Comparison of ENCODE assay signal across 24 cellular contexts in the genomic region with DNA sequence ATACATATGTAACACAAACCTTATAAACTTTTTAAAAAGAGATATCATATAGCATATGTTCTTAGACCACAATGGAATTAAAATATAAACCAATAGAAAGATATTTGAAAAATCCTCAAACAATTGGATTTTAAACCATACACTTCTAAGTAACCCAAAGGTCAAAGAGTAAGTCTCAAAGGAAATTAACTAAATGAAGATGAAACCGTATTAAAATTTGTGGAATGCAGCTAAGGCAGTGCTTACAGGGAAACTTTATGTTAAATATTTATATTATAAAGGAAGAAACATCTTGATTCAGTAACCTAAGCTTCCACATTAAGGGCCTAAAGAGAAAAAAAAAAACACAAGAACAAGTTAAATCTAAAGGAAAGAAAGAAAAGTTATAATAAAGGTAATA.
"Had no signal": no experiment of that assay in that cellular context is flagged by ENCODE, and none has a peak within 500 bp of the region (broad histone marks: within the 10 kb centered on the region; RNA-seq: fewer than 3 reads in every experiment).

No MANE protein-coding gene starts in this region.

- H3K4me3 ChIP-seq: colonic mucosa, coronary artery, dorsolateral prefrontal cortex, esophagus muscularis mucosa, esophagus squamous epithelium, gastrocnemius medialis, gastroesophageal sphincter, heart left ventricle, heart right ventricle had no signal

- H3K27me3 ChIP-seq: colonic mucosa, dorsolateral prefrontal cortex, esophagus muscularis mucosa, foreskin keratinocyte, gastrocnemius medialis, heart left ventricle, heart right ventricle had no signal

- DNase-seq: colonic mucosa; cortex of kidney; dermis blood vessel endothelial cell; dorsolateral prefrontal cortex; effector CD4-positive, alpha-beta T cell; effector CD8-positive, alpha-beta T cell; effector memory CD4-positive, alpha-beta T cell; effector memory CD8-positive, alpha-beta T cell; endodermal cell; erythroblast; esophagus squamous epithelium; foreskin fibroblast; foreskin keratinocyte; foreskin melanocyte; gastrocnemius medialis; glutamatergic neuron; head of caudate nucleus; heart left ventricle; heart right ventricle had no signal

- H3K36me3 ChIP-seq: colonic mucosa, esophagus muscularis mucosa, esophagus squamous epithelium, gastrocnemius medialis, gastroesophageal sphincter, heart left ventricle, heart right ventricle had no signal

- ATAC-seq: effector memory CD8-positive, alpha-beta T cell; esophagus mucosa; foreskin keratinocyte; gastrocnemius medialis; gastroesophageal sphincter; heart left ventricle; heart right ventricle had no signal

- H3K4me1 ChIP-seq: colonic mucosa, esophagus muscularis mucosa, esophagus squamous epithelium, foreskin keratinocyte, gastrocnemius medialis, gastroesophageal sphincter, heart left ventricle, heart right ventricle had no signal

- H3K9me3 ChIP-seq: colonic mucosa, esophagus muscularis mucosa, esophagus squamous epithelium, gastrocnemius medialis, gastroesophageal sphincter, heart right ventricle had no signal

- H3K27ac ChIP-seq: colonic mucosa, coronary artery, dorsolateral prefrontal cortex, epithelial cell of prostate, esophagus muscularis mucosa, esophagus squamous epithelium, foreskin keratinocyte, gastrocnemius medialis, gastroesophageal sphincter, heart left ventricle, heart right ventricle had no signal
